ENCODE assay signal across 8 cellular contexts in the genomic region with DNA sequence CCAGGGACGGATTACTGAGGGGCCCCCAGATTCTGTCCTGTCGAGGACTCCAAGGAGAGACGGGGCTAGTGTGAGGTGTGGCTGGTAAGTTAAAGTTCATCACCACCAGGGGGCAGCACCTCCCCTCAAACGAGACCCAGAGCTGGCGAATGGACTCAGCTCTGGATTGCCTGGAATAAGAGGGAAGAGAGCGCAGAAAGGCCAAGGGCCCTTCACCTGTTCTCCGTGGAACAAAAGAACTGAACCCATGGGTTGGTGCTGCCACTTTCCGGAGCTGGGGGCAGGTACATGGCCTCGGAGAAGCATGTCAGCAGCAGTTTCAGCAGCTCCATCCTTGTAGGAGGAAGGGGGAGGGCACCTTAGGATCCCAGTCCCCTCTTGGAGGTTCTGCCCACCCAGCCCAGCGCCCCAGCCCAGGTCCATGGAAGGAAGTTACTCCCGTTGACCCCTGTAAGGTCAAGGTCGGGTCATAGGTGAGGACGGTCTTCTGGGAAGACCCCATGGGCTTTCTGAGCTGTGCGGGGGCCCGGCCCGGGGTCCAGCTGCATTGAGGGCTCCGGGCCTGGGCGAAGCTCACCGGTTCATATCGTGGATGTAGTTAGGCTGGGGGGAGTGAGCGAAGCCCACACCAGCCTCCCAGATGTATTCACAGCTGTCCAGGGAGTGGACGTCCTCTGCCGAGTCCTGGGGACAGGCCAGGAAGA. TPM values are rescaled to one million over a fixed set of nuclear protein-coding genes. Genes with fewer than 3 reads are reported as not detected.
DNase-seq lines count a peak whose midpoint lies in the region; ATAC-seq and TF ChIP-seq lines count a peak whose summit lies in the region.

No MANE protein-coding gene starts in this region.

- H3K4me3 Mint-ChIP-seq in progenitor cell of endocrine pancreas (ENCODE audit: low read depth), result no peak overlapping the region

- POLR2A ChIA-PET in GM10248 (lab: Yijun Ruan, JAX), result no interaction called here

- DNase-seq in GM10248 (ENCODE audit: extremely low spot score), result peak; percentile 87
- peak; percentile 89 for DNase-seq in NCI-H1436 (lab: John Stamatoyannopoulos, UW)
- DNase-seq in SW 1271 (lab: John Stamatoyannopoulos, UW), result peak; percentile 51 to 65
- peak; percentile 79 for DNase-seq in activated naive CD8-positive, alpha-beta T cell treated with anti-CD3 and anti-CD28 coated beads, Interleukin-2, amount 50 U/mL, for 16 hours (ENCODE audit: low read depth, low spot score)
- peak; percentile 87 for DNase-seq in Right ventricle myocardium superior
- peak; percentile 82 for DNase-seq in progenitor cell of endocrine pancreas (ENCODE audit: low spot score, unreplicated experiment)
- DNase-seq in ureter (ENCODE audit: low spot score), result peak; percentile 90

- peaks cover 8% of the 10 kb centered on the region for H3K36me3 Mint-ChIP-seq in progenitor cell of endocrine pancreas (ENCODE audit: insufficient read depth)

- no peaks in the 10 kb centered on the region for H3K4me1 Mint-ChIP-seq in progenitor cell of endocrine pancreas (ENCODE audit: low read depth)

- intact Hi-C loops in Right ventricle myocardium superior (cut with DNase I), result loop anchor here (2.0 to 5.0 kb wide), 2 partner anchors 50 to 239 kb away; a partner anchor contains a TSS

- H3K9me3 Mint-ChIP-seq in progenitor cell of endocrine pancreas (ENCODE audit: low read depth), result no peaks in the 10 kb centered on the region

- ATAC-seq in Right ventricle myocardium superior (ENCODE audit: poor library complexity) (peak; percentile 94), HG03139 (IDR thresholded peaks at IDR 0.05; ENCODE audit: unreplicated experiment) (no peak)

- no peaks in the 10 kb centered on the region for H3K27me3 Mint-ChIP-seq in progenitor cell of endocrine pancreas

- no peak overlapping the region for H3K27ac Mint-ChIP-seq in progenitor cell of endocrine pancreas

- TF ChIP-seq CTCF in GM10248 (IDR thresholded peaks at IDR 0.05; ENCODE audit: control extremely low read depth, extremely low read depth, low read depth, missing control alignments) (peak; percentile 74), progenitor cell of endocrine pancreas (IDR thresholded peaks at IDR 0.05; ENCODE audit: unreplicated experiment) (peak; percentile 81)

- CTCF ChIA-PET in GM10248 (lab: Yijun Ruan, JAX), result interaction anchor here (0.7 to 16.9 kb wide), 64 partner anchors 8 to 787 kb away, joined by 3 to 390 read pairs (median 5); a partner anchor contains a TSS

RNA-seq across cellular contexts. Expression of a gene that starts 10.8 kb away (rescaled TPM):
- total RNA-seq in Right ventricle myocardium superior (9.0 TPM), progenitor cell of endocrine pancreas (94.2 and 101 TPM in 2 replicates), ureter (78.1 TPM)

RNA-seq across cellular contexts. Expression of a gene that starts 25.6 kb away (rescaled TPM):
- total RNA-seq in Right ventricle myocardium superior, result 18.4 TPM
- 17.2 and 17.8 TPM in 2 replicates for total RNA-seq in progenitor cell of endocrine pancreas
- 11.4 TPM for total RNA-seq in ureter

RNA-seq across cellular contexts. Expression of a gene that starts 26.1 kb away (rescaled TPM):
- total RNA-seq in Right ventricle myocardium superior (not detected), progenitor cell of endocrine pancreas (0.57 and 0.67 TPM in 2 replicates), ureter (not detected)

RNA-seq across cellular contexts. Expression of a gene that starts 37.7 kb away (rescaled TPM):
- total RNA-seq in Right ventricle myocardium superior (not detected), progenitor cell of endocrine pancreas (not detected in 2 replicates), ureter (not detected)

RNA-seq across cellular contexts. Expression of a gene that starts 38.8 kb away (rescaled TPM):
- total RNA-seq in Right ventricle myocardium superior (not detected), progenitor cell of endocrine pancreas (0.18 and 0.19 TPM in 2 replicates), ureter (1.4 TPM)
